Comparison of ENCODE assay signal across 1 cellular context in the genomic region with DNA sequence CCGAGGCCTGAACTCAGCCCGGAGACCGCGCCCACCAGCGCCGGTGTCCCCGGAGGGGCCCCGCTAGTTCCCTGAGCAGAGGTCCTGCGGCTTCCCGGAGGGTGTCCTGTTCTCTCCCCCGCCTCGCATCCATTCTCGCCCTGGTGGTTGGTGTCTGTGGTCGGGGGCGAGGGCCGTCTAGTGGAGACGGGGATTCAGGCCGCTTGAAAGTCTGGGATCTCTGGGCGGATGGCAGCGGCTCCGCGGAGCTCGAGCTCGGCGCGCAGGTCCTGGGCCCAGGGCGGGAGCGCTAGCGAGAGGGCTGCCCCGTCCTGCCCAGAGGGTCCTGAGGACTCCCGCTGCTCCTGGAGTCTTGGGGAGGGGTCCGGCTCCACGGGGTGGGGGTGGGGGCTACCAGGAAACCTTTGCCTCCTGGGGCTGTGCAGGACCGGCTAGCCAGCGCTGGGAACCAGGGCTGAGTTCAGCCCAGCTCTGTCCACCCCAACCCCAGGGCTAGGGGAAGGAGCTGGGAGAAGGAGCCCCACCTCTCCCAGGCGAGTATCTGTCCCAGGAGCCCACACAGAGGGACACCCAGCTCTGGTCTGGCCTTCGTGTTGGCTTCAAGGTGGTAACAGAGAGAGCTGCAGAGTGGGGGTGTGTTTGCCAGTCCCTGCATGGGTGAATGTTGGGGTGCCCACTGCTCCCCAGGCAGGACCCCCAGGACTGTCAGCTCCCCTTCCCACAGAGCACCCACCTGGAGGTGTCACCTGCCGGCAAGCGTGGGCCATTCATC.
TF ChIP-seq lines count a peak whose summit lies in the region.

No MANE protein-coding gene starts in this region.

TF ChIP-seq in HepG2, 621 proteins besides CTCF, POLR2A, EP300 and RAD21:
- TF ChIP-seq MED13 (CRISPR knock-in tag; IDR thresholded peaks at IDR 0.05) (no peak), ZNF431 (CRISPR knock-in tag; IDR thresholded peaks at IDR 0.05; ENCODE audit: borderline replicate concordance, low read depth) (no peak), RBFOX2 (IDR thresholded peaks at IDR 0.05; ENCODE audit: low read depth, low read length) (0 out of 2 replicates have a peak, but pooled peaks have one; percentile 24)
